ENCODE assay signal across 8 cellular contexts in the genomic region with DNA sequence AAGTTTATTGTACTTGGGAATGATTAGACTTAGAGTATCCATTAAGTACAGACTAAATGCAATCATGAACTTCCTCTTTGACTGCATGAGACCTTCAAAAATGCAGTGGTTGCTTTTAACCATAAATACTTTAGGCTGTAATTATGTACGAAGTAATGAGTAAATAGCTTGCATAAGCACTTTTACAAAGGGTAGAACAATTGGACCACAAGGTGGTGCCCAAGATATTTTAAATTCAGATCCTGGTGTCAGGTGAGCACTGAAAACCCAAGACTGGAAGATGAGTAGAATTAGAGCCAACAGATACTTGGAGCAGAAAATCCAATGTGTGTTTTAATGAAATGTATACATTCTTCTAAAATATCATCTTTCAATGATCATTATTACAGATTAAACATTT. TPM values are rescaled to one million over a fixed set of nuclear protein-coding genes. Genes with fewer than 3 reads are reported as not detected.
DNase-seq lines count a peak whose midpoint lies in the region; ATAC-seq, FAIRE-seq and TF ChIP-seq lines count a peak whose summit lies in the region.

No MANE protein-coding gene starts in this region.

- H3K36me3 ChIP-seq in BE2C (no peaks in the 10 kb centered on the region), K562 (ENCODE audit: control insufficient read depth, insufficient read depth, low read length) (no peaks in the 10 kb centered on the region)

- H2AFZ ChIP-seq in K562 (ENCODE audit: low read depth, low read length) = no peak overlapping the region

- H3K9me3 ChIP-seq in BE2C (no peaks in the 10 kb centered on the region), K562 (replicated peaks; ENCODE audit: control insufficient read depth, insufficient read depth, low read depth, low read length) (no peaks in the 10 kb centered on the region)

- no peaks in the 10 kb centered on the region for H3K27me3 ChIP-seq in BE2C
- peaks cover 2 to 18% of the 10 kb centered on the region in 2 experiments; a peak in 2 of 5 replicates for H3K27me3 ChIP-seq in K562 (ENCODE audit: control insufficient read depth in 2 of 2, insufficient read depth in 2 of 2, low read length in 2 of 2)

- no TSS peak for BruUV-seq in K562 (replicated peaks; lab: Mats Ljungman, UMichigan)

- no peak overlapping the region for H3K4me3 Mint-ChIP-seq in activated T-helper 2 cell treated with anti-CD3 and anti-CD28 coated beads, Interferon-gamma antibody, Interleukin-2, Interleukin-4, amounts not matched to agents 10 μg/mL and 5 μg/mL and 100 μg/mL, durations not matched to agents 14 hours and 24 hours and 36 hours (ENCODE audit: low read depth)

- no peak for TF ChIP-seq EP300 in K562 (IDR thresholded peaks at IDR 0.05; ENCODE audit: low read length)

- TF ChIP-seq RAD21 in K562 (CRISPR knock-in tag; conservative IDR thresholded peaks at IDR 0.05 in 1 of 2, IDR thresholded peaks at IDR 0.05 in 1 of 2) = peak; percentile 61 to 76

- CTCF ChIA-PET in K562 (lab: Yijun Ruan, JAX; ENCODE audit: low intra/inter-chr PET ratio) = interaction anchor here (1.0 to 1.6 kb wide), 2 partner anchors 535 to 563 kb away, joined by 4 to 8 read pairs; no protein-coding TSS in a partner anchor

- H4K20me1 ChIP-seq in K562 (replicated peaks; ENCODE audit: control insufficient read depth, insufficient read depth, low read length) = no peaks in the 10 kb centered on the region

- in situ Hi-C loops in K562 (cut with MboI) = no loop called here

- no peaks in the 10 kb centered on the region for H3K79me2 ChIP-seq in K562 (ENCODE audit: control insufficient read depth, insufficient read depth, low read length)

- POLR2A ChIA-PET in K562 (lab: Yijun Ruan, JAX) = interaction anchor here (0.7 kb wide), 1 partner anchor 320 kb away, joined by 3 read pairs; no protein-coding TSS in a partner anchor

- H3K36me3 Mint-ChIP-seq in activated T-helper 2 cell treated with anti-CD3 and anti-CD28 coated beads, Interferon-gamma antibody, Interleukin-2, Interleukin-4, amounts not matched to agents 10 μg/mL and 5 μg/mL and 100 μg/mL, durations not matched to agents 14 hours and 24 hours and 36 hours (ENCODE audit: low read depth) = no peaks in the 10 kb centered on the region

- H3K4me1 ChIP-seq in BE2C (no peaks in the 10 kb centered on the region; the same call in 1 of the 2 replicates), K562 (replicated peaks in 1 of 2; ENCODE audit: control insufficient read depth in 2 of 2, insufficient read depth in 2 of 2, low read length in 2 of 2) (no peaks in the 10 kb centered on the region)

- WGBS in K562 (ENCODE audit: insufficient coverage, low coverage, missing lambda C conversion rate) = 0% methylated on average over 1 of the region's 1 CpG

- H3K4me3 ChIP-seq in BE2C (ENCODE audit: low read depth, low read length) (no peak overlapping the region), K562 (no peak overlapping the region)

- TF ChIP-seq POLR2A in K562 (conservative IDR thresholded peaks at IDR 0.05) = no peak

- H3K9me1 ChIP-seq in K562 (ENCODE audit: control insufficient read depth, insufficient read depth, low read length) = no peaks in the 10 kb centered on the region

- TF ChIP-seq CTCF in BE2C (IDR thresholded peaks at IDR 0.05; ENCODE audit: low read depth, low read length) (peak; percentile 66), GM20000 (IDR thresholded peaks at IDR 0.05; ENCODE audit: extremely low read depth, missing control alignments) (no peak), K562 (IDR thresholded peaks at IDR 0.05 in 2 of 3, conservative IDR thresholded peaks at IDR 0.05 in 1 of 3; ENCODE audit: insufficient read depth in 2 of 3, low read depth in 1 of 3, low read length in 3 of 3) (peak in 2 of 3 experiments; percentile 49 to 59; a peak in 4 of 6 replicates)

- no peak overlapping the region for H3K27ac Mint-ChIP-seq in activated T-helper 2 cell treated with anti-CD3 and anti-CD28 coated beads, Interferon-gamma antibody, Interleukin-2, Interleukin-4, amounts not matched to agents 10 μg/mL and 5 μg/mL and 100 μg/mL, durations not matched to agents 14 hours and 24 hours and 36 hours

- peaks cover 32% of the 10 kb centered on the region for H3K27me3 Mint-ChIP-seq in activated T-helper 2 cell treated with anti-CD3 and anti-CD28 coated beads, Interferon-gamma antibody, Interleukin-2, Interleukin-4, amounts not matched to agents 10 μg/mL and 5 μg/mL and 100 μg/mL, durations not matched to agents 14 hours and 24 hours and 36 hours (ENCODE audit: low read depth)

- FAIRE-seq in K562 (lab: Jason Lieb, UNC) = peak; percentile 71

- no peak overlapping the region for H3K9ac ChIP-seq in K562 (ENCODE audit: insufficient read depth in 1 of 2, low read depth in 2 of 2, low read length in 2 of 2)

- no peak overlapping the region for H3K4me2 ChIP-seq in K562 (ENCODE audit: insufficient read depth, low read length)

- H3K4me1 Mint-ChIP-seq in activated T-helper 2 cell treated with anti-CD3 and anti-CD28 coated beads, Interferon-gamma antibody, Interleukin-2, Interleukin-4, amounts not matched to agents 10 μg/mL and 5 μg/mL and 100 μg/mL, durations not matched to agents 14 hours and 24 hours and 36 hours (ENCODE audit: low read depth) = peaks cover 9% of the 10 kb centered on the region

- no peak overlapping the region for H3K27ac ChIP-seq in K562 (ENCODE audit: extremely low read depth, low read depth, low read length)

- intact Hi-C loops in K562 (cut with micrococcal nuclease) = loop anchor here (1.0 kb wide), 1 partner anchor 535 kb away; no protein-coding TSS in a partner anchor
- intact Hi-C loops in activated T-helper 2 cell treated with anti-CD3 and anti-CD28 coated beads, Interferon-gamma antibody, Interleukin-2, Interleukin-4, amounts not matched to agents 10 μg/mL and 5 μg/mL and 100 μg/mL, durations not matched to agents 14 hours and 24 hours and 36 hours (cut with micrococcal nuclease) = loop anchor here (5.0 kb wide), 1 partner anchor 535 kb away; no protein-coding TSS in a partner anchor

- ATAC-seq in K562 (peak; percentile 68; the same call in 2 of the 3 replicates), GM19023 (IDR thresholded peaks at IDR 0.05; ENCODE audit: unreplicated experiment) (no peak)

- H3K9me3 Mint-ChIP-seq in activated T-helper 2 cell treated with anti-CD3 and anti-CD28 coated beads, Interferon-gamma antibody, Interleukin-2, Interleukin-4, amounts not matched to agents 10 μg/mL and 5 μg/mL and 100 μg/mL, durations not matched to agents 14 hours and 24 hours and 36 hours = no peaks in the 10 kb centered on the region

- DNase-seq in BE2C = peak; percentile 49
- DNase-seq in GM20000 (ENCODE audit: low spot score) = peak; percentile 36
- peak; percentile 38 for DNase-seq in NCI-H345 treated with DMSO at 0.1 percent for 48 hours (lab: John Stamatoyannopoulos, UW; ENCODE audit: unreplicated experiment)
- DNase-seq in K562 (ENCODE audit: extremely low read depth in 1 of 4, low spot score in 3 of 4) = peak in 2 of 4 experiments; percentile 35 to 44
- DNase-seq in left kidney (ENCODE audit: low read depth, low spot score) = peak; percentile 67
- DNase-seq in GDM1 (lab: John Stamatoyannopoulos, UW) = no peak
- no peak for DNase-seq in activated T-helper 2 cell treated with anti-CD3 and anti-CD28 coated beads, Interferon-gamma antibody, Interleukin-2, Interleukin-4, amounts not matched to agents 10 μg/mL and 5 μg/mL and 100 μg/mL, durations not matched to agents 14 hours and 24 hours and 36 hours (ENCODE audit: low spot score)

TF ChIP-seq in K562, 482 proteins besides CTCF, POLR2A, EP300 and RAD21 (continues in another document):
- TF ChIP-seq ELF4 (CRISPR knock-in tag; IDR thresholded peaks at IDR 0.05) (no peak), MAFK (IDR thresholded peaks at IDR 0.05; ENCODE audit: low read length) (peak; percentile 96), NBN (IDR thresholded peaks at IDR 0.05; ENCODE audit: low read depth) (no peak), MAFG (tag; conservative IDR thresholded peaks at IDR 0.05) (peak; percentile 93), PHF20 (IDR thresholded peaks at IDR 0.05; ENCODE audit: partially characterized antibody) (no peak), ELF2 (CRISPR knock-in tag; IDR thresholded peaks at IDR 0.05) (no peak), POLR3A (IDR thresholded peaks at IDR 0.05; ENCODE audit: borderline replicate concordance, extremely low read depth, insufficient read depth, insufficient read length) (no peak)
- TF ChIP-seq, protein P1, sequence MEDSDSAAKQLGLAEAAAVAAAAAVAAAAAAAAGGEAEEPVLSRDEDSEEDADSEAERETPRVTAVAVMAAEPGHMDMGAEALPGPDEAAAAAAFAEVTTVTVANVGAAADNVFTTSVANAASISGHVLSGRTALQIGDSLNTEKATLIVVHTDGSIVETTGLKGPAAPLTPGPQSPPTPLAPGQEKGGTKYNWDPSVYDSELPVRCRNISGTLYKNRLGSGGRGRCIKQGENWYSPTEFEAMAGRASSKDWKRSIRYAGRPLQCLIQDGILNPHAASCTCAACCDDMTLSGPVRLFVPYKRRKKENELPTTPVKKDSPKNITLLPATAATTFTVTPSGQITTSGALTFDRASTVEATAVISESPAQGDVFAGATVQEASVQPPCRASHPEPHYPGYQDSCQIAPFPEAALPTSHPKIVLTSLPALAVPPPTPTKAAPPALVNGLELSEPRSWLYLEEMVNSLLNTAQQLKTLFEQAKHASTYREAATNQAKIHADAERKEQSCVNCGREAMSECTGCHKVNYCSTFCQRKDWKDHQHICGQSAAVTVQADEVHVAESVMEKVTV (CRISPR knock-in tag; IDR thresholded peaks at IDR 0.05) = peak; percentile 61

RNA-seq across cellular contexts. Expression of gene RHOU, which starts 43.4 kb away (rescaled TPM):
- polyA plus RNA-seq in BE2C (2012; ENCODE audit: insufficient read depth, insufficient read length, low read depth) = 16.3 TPM
- total RNA-seq in K562 (2011; cell fraction: chromatin; rRNA removed; ENCODE audit: low replicate concordance) = not detected in 2 replicates
- total RNA-seq in K562 (2011; cell fraction: nucleolus; rRNA removed) = not detected in 2 replicates
- not detected in 2 replicates for total RNA-seq in K562 (2011; cell fraction: nucleoplasm; rRNA removed)
- total RNA-seq in K562 (2014; rRNA removed) (not detected in 2 replicates), K562 (2014; rRNA removed; fragmentation: Illumina TruSeq; extraction: Trizol) (not detected in 2 replicates), K562 (2015; rRNA removed; fragmentation: Illumina TruSeq; extraction: Trizol) (not detected in 2 replicates), K562 (2021) (0.04 and 0.07 TPM in 2 replicates)
- polyA plus RNA-seq in K562 (2011; rRNA removed) (not detected in 2 replicates), K562 (2014; fragmentation: Illumina TruSeq; extraction: Trizol) (not detected in 2 replicates), K562 (2014; fragmentation: Nextera tagmentation; extraction: Ambion mirVana) (not detected), K562 (2014; rRNA removed) (not detected in 2 replicates)
- 0.03 TPM in 1 of 2 replicates, not detected in the other for polyA plus RNA-seq in K562 (2011; cell fraction: cytosol; rRNA removed)
- polyA plus RNA-seq in K562 (2011; cell fraction: nucleus; rRNA removed) = not detected in 2 replicates
- polyA plus RNA-seq in K562 (2012) = not detected in 2 replicates
- not detected in 2 replicates for polyA minus RNA-seq in K562 (2011; rRNA and poly(A)+ RNA removed)
- not detected in 2 replicates for polyA minus RNA-seq in K562 (2011; cell fraction: cytosol; rRNA and poly(A)+ RNA removed)
- not detected in 2 replicates for polyA minus RNA-seq in K562 (2011; cell fraction: nucleus; rRNA and poly(A)+ RNA removed)
- 0.18 and 0.28 TPM in 2 replicates for total RNA-seq in activated T-helper 2 cell treated with anti-CD3 and anti-CD28 coated beads, Interferon-gamma antibody, Interleukin-2, Interleukin-4, amounts not matched to agents 10 μg/mL and 5 μg/mL and 100 μg/mL, durations not matched to agents 14 hours and 24 hours and 36 hours

Comparison
In these comparisons a context has a peak if more than half of its experiments do, and no peak if none do; other contexts are left out.
1. DNase-seq: peak in BE2C (single experiment), GM20000 (single experiment), NCI-H345 treated with DMSO at 0.1 percent for 48 hours (single experiment) and left kidney (single experiment); none in GDM1 (single experiment) and activated T-helper 2 cell treated with anti-CD3 and anti-CD28 coated beads, Interferon-gamma antibody, Interleukin-2, Interleukin-4, amounts not matched to agents 10 μg/mL and 5 μg/mL and 100 μg/mL, durations not matched to agents 14 hours and 24 hours and 36 hours (single experiment).